ENCODE assay signal across 1 cellular context in the genomic region with DNA sequence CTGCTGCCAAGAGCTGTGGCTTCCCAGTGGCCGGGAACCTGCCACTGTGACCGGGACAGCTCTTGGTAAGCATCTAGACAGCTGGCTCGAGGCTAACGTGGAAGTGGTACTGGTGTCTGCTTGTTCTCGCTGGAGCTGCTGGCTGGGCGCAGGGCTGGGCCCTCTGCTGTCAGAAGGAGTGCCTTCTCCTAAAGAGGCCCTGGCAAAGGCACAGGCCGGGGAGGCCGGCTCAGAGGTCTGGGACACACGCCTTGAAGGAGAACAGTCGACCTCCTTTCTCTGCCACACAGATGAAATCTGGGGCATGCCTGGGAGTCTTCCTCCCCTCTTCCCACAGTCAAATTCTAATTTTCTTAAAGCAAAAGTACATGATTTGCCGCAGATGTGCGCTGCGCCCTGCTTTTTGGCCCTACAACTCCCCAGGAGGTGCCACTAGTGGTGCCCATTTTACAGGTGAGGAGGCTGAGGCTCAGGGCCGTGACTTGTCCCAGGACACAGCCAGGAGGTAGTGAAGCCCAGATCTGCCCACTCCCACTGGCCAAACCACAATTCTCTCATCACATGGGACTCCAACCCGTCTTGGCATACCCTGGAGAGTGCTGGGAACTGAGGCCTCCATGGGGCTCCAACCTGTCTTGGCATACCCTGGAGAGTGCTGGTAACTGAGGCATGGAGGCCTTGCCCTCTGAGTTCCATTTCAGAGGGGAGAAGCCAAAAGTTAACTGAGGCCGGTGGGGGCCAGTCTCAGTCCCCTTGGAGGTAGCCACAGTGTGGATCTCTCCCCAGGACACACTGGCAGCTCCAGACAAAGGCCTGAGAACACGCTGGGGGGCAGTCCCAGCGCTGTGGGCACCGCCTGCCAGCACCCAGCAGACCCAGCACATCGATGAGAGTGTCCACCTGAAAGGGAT.
TF ChIP-seq lines count a peak whose summit lies in the region.

No MANE protein-coding gene starts in this region.

TF ChIP-seq in H1, 55 proteins besides CTCF, POLR2A, EP300 and RAD21:
- TF ChIP-seq RFX5 (IDR thresholded peaks at IDR 0.05; ENCODE audit: borderline replicate concordance, low read depth, low read length) (no peak), JUND (IDR thresholded peaks at IDR 0.05; ENCODE audit: low read length) (no peak), SAP30 (IDR thresholded peaks at IDR 0.05; ENCODE audit: insufficient read depth, insufficient replicate concordance, low read length) (no peak), SUZ12 (IDR thresholded peaks at IDR 0.05; ENCODE audit: low read length) (no peak), RNF2 (IDR thresholded peaks at IDR 0.05; ENCODE audit: borderline replicate concordance, low read depth, low read length, missing control alignments, poor library complexity, severe bottlenecking) (no peak), KDM5A (IDR thresholded peaks at IDR 0.05; ENCODE audit: low read length) (no peak), KDM4A (IDR thresholded peaks at IDR 0.05; ENCODE audit: low read depth, low read length, severe bottlenecking) (no peak), BCL11A (IDR thresholded peaks at IDR 0.05; ENCODE audit: low read depth in 2 of 2, low read length in 2 of 2) (no peak), TBP (IDR thresholded peaks at IDR 0.05; ENCODE audit: low read depth, low read length) (no peak), CEBPB (IDR thresholded peaks at IDR 0.05; ENCODE audit: low read depth, low read length) (no peak), GABPA (IDR thresholded peaks at IDR 0.05; ENCODE audit: borderline replicate concordance, insufficient read depth, low read length) (no peak), TCF12 (IDR thresholded peaks at IDR 0.05; ENCODE audit: low read depth, low read length) (no peak), HDAC2 (IDR thresholded peaks at IDR 0.05; ENCODE audit: borderline replicate concordance in 1 of 2, low read depth in 2 of 2, low read length in 2 of 2) (no peak), SP2 (IDR thresholded peaks at IDR 0.05; ENCODE audit: low read length) (no peak), TEAD4 (IDR thresholded peaks at IDR 0.05; ENCODE audit: low read depth, low read length) (no peak), NANOG (IDR thresholded peaks at IDR 0.05; ENCODE audit: insufficient read depth, low read depth, low read length, poor library complexity, severe bottlenecking) (no peak), POU5F1 (IDR thresholded peaks at IDR 0.05; ENCODE audit: low read depth, low read length) (no peak), MAFK (IDR thresholded peaks at IDR 0.05; ENCODE audit: low read depth, low read length) (no peak), BACH1 (IDR thresholded peaks at IDR 0.05; ENCODE audit: low read length) (no peak)
- TF ChIP-seq, protein P1, sequence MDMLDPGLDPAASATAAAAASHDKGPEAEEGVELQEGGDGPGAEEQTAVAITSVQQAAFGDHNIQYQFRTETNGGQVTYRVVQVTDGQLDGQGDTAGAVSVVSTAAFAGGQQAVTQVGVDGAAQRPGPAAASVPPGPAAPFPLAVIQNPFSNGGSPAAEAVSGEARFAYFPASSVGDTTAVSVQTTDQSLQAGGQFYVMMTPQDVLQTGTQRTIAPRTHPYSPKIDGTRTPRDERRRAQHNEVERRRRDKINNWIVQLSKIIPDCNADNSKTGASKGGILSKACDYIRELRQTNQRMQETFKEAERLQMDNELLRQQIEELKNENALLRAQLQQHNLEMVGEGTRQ (IDR thresholded peaks at IDR 0.05; ENCODE audit: low read length) = no peak
